Comparison of ENCODE assay signal across 1 cellular context in the genomic region with DNA sequence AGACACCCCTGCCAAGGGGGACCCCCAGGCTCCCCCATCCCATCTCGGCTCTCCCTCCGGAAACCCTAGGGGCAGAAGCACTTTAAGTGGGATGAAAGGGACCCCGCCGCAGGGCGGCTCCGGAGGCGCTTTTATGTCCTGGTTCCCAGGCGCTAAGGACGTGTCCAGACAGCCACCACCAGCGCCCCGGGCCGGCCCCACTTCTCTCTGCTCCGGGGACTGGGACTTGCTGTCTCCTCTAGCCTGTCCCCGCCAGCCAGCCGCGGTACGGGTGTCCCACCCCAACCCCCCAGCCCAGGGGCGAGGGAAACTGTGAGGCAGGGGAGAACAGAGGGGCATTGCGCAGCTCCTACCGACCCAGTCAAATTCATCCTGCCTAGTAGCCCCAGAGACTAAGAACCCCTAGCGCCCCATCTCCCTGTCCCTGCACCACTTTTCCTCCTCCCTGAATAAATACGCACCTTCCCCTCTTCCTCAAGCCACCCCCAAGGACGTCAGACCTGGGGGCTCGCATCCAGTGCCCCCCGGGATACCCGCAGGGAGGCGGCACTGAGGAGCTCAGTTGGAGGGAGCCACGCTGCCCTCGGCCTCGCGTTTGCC.
TF ChIP-seq lines count a peak whose summit lies in the region.

No MANE protein-coding gene starts in this region.

TF ChIP-seq in WTC11, 78 proteins besides CTCF, POLR2A, EP300 and RAD21 (continued from another document):
- TF ChIP-seq, protein P1, sequence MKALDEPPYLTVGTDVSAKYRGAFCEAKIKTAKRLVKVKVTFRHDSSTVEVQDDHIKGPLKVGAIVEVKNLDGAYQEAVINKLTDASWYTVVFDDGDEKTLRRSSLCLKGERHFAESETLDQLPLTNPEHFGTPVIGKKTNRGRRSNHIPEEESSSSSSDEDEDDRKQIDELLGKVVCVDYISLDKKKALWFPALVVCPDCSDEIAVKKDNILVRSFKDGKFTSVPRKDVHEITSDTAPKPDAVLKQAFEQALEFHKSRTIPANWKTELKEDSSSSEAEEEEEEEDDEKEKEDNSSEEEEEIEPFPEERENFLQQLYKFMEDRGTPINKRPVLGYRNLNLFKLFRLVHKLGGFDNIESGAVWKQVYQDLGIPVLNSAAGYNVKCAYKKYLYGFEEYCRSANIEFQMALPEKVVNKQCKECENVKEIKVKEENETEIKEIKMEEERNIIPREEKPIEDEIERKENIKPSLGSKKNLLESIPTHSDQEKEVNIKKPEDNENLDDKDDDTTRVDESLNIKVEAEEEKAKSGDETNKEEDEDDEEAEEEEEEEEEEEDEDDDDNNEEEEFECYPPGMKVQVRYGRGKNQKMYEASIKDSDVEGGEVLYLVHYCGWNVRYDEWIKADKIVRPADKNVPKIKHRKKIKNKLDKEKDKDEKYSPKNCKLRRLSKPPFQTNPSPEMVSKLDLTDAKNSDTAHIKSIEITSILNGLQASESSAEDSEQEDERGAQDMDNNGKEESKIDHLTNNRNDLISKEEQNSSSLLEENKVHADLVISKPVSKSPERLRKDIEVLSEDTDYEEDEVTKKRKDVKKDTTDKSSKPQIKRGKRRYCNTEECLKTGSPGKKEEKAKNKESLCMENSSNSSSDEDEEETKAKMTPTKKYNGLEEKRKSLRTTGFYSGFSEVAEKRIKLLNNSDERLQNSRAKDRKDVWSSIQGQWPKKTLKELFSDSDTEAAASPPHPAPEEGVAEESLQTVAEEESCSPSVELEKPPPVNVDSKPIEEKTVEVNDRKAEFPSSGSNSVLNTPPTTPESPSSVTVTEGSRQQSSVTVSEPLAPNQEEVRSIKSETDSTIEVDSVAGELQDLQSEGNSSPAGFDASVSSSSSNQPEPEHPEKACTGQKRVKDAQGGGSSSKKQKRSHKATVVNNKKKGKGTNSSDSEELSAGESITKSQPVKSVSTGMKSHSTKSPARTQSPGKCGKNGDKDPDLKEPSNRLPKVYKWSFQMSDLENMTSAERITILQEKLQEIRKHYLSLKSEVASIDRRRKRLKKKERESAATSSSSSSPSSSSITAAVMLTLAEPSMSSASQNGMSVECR (CRISPR knock-in tag; IDR thresholded peaks at IDR 0.05; ENCODE audit: borderline replicate concordance), result no peak
TF ChIP-seq in WTC11: peak in this region for 0.
